In genomic region chr3:32510075-32510724, GRCh38 we compare ENCODE assay signal across 1 cellular context.
TF ChIP-seq lines count a peak whose summit lies in the region.

No MANE protein-coding gene starts in this region.

TF ChIP-seq in K562, 482 proteins besides CTCF, POLR2A, EP300 and RAD21 (continued from another document and continues in another):
- TF ChIP-seq, protein P1, sequence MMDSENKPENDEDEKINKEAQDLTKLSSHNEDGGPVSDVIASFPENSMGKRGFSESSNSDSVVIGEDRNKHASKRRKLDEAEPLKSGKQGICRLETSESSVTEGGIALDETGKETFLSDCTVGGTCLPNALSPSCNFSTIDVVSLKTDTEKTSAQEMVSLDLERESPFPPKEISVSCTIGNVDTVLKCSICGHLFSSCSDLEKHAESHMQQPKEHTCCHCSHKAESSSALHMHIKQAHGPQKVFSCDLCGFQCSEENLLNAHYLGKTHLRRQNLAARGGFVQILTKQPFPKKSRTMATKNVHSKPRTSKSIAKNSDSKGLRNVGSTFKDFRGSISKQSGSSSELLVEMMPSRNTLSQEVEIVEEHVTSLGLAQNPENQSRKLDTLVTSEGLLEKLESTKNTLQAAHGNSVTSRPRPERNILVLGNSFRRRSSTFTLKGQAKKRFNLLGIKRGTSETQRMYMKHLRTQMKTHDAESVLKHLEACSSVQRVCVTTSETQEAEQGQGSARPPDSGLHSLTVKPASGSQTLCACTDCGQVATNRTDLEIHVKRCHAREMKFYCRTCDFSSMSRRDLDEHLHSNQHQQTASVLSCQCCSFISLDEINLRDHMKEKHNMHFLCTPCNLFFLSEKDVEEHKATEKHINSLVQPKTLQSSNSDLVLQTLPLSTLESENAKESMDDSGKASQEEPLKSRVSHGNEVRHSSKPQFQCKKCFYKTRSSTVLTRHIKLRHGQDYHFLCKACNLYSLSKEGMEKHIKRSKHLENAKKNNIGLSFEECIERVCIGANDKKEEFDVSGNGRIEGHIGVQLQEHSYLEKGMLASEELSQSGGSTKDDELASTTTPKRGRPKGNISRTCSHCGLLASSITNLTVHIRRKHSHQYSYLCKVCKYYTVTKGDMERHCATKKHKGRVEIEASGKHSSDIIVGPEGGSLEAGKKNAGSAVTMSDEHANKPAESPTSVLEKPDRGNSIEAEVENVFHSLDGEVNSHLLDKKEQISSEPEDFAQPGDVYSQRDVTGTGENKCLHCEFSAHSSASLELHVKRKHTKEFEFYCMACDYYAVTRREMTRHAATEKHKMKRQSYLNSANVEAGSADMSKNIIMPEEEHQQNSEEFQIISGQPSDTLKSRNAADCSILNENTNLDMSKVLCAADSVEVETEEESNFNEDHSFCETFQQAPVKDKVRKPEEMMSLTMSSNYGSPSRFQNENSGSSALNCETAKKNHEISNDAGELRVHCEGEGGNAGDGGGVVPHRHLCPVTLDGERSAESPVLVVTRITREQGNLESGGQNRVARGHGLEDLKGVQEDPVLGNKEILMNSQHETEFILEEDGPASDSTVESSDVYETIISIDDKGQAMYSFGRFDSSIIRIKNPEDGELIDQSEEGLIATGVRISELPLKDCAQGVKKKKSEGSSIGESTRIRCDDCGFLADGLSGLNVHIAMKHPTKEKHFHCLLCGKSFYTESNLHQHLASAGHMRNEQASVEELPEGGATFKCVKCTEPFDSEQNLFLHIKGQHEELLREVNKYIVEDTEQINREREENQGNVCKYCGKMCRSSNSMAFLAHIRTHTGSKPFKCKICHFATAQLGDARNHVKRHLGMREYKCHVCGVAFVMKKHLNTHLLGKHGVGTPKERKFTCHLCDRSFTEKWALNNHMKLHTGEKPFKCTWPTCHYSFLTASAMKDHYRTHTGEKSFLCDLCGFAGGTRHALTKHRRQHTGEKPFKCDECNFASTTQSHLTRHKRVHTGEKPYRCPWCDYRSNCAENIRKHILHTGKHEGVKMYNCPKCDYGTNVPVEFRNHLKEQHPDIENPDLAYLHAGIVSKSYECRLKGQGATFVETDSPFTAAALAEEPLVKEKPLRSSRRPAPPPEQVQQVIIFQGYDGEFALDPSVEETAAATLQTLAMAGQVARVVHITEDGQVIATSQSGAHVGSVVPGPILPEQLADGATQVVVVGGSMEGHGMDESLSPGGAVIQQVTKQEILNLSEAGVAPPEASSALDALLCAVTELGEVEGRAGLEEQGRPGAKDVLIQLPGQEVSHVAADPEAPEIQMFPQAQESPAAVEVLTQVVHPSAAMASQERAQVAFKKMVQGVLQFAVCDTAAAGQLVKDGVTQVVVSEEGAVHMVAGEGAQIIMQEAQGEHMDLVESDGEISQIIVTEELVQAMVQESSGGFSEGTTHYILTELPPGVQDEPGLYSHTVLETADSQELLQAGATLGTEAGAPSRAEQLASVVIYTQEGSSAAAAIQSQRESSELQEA (IDR thresholded peaks at IDR 0.05; ENCODE audit: low read depth): no peak
- TF ChIP-seq ETV1 (tag; conservative IDR thresholded peaks at IDR 0.05; ENCODE audit: low read depth) (no peak), ZNF232 (CRISPR knock-in tag; IDR thresholded peaks at IDR 0.05) (no peak), HDAC3 (IDR thresholded peaks at IDR 0.05; ENCODE audit: borderline replicate concordance, partially characterized antibody) (no peak), TCF7 (IDR thresholded peaks at IDR 0.05; ENCODE audit: borderline replicate concordance) (no peak), HINFP (tag; conservative IDR thresholded peaks at IDR 0.05; ENCODE audit: low read depth) (no peak), ADNP (tag; IDR thresholded peaks at IDR 0.05) (no peak), ZNF668 (CRISPR knock-in tag; IDR thresholded peaks at IDR 0.05) (no peak), HMGXB4 (CRISPR knock-in tag; IDR thresholded peaks at IDR 0.05) (no peak), JUNB (CRISPR knock-in tag; conservative IDR thresholded peaks at IDR 0.05) (no peak), CBX3 (IDR thresholded peaks at IDR 0.05; ENCODE audit: borderline replicate concordance in 1 of 2, low read length in 2 of 2) (no peak), NR1H2 (CRISPR knock-in tag; IDR thresholded peaks at IDR 0.05) (no peak), BRCA1 (IDR thresholded peaks at IDR 0.05) (no peak), BRCA1 (CRISPR knock-in tag; IDR thresholded peaks at IDR 0.05) (no peak), CBX1 (IDR thresholded peaks at IDR 0.05; ENCODE audit: low read depth) (no peak), PHF8 (IDR thresholded peaks at IDR 0.05; ENCODE audit: borderline replicate concordance, low read length) (no peak), POLR2B (IDR thresholded peaks at IDR 0.05; ENCODE audit: low read depth, partially characterized antibody) (peak; percentile 8), ZNF12 (CRISPR knock-in tag; IDR thresholded peaks at IDR 0.05) (no peak), U2AF1 (optimal IDR thresholded peaks at IDR 0.05; ENCODE audit: low read depth, low read length) (no peak), ETV5 (CRISPR knock-in tag; IDR thresholded peaks at IDR 0.05; ENCODE audit: low read depth) (no peak), ZNF197 (CRISPR knock-in tag; IDR thresholded peaks at IDR 0.05; ENCODE audit: low read depth) (no peak), ATF7 (IDR thresholded peaks at IDR 0.05) (peak; percentile 59), C11orf30 (IDR thresholded peaks at IDR 0.05; ENCODE audit: low read depth) (no peak), ZNF592 (IDR thresholded peaks at IDR 0.05) (no peak), JUND (IDR thresholded peaks at IDR 0.05; ENCODE audit: borderline replicate concordance, low read depth, low read length) (peak; percentile 48; the same call in 1 of the 2 replicates), JUND (tag; IDR thresholded peaks at IDR 0.05; ENCODE audit: borderline replicate concordance, low read depth, low read length) (no peak; the same call in 2 of the 3 replicates), FOXK2 (conservative IDR thresholded peaks at IDR 0.05 in 1 of 2, IDR thresholded peaks at IDR 0.05 in 1 of 2; ENCODE audit: low read depth in 2 of 2) (0 out of 4 replicates have a peak, but pooled peaks of 1 of the 2 experiments have one; percentile 14), CREM (IDR thresholded peaks at IDR 0.05; ENCODE audit: low read depth) (peak; percentile 36; the same call in 1 of the 2 replicates), MCM7 (IDR thresholded peaks at IDR 0.05) (no peak), STAG1 (CRISPR knock-in tag; IDR thresholded peaks at IDR 0.05; ENCODE audit: borderline replicate concordance) (peak; percentile 87; the same call in 1 of the 2 replicates), ILF3 (IDR thresholded peaks at IDR 0.05; ENCODE audit: borderline replicate concordance) (no peak), NR2C2 (CRISPR knock-in tag; IDR thresholded peaks at IDR 0.05) (no peak), NR2C2 (tag; IDR thresholded peaks at IDR 0.05) (no peak), CHCHD3 (CRISPR knock-in tag; IDR thresholded peaks at IDR 0.05) (no peak), PRMT5 (CRISPR knock-in tag; IDR thresholded peaks at IDR 0.05) (no peak), ESRRB (CRISPR knock-in tag; IDR thresholded peaks at IDR 0.05; ENCODE audit: borderline replicate concordance) (no peak), NFXL1 (CRISPR knock-in tag; IDR thresholded peaks at IDR 0.05) (no peak), MTA3 (IDR thresholded peaks at IDR 0.05; ENCODE audit: borderline replicate concordance) (no peak), HIVEP1 (CRISPR knock-in tag; IDR thresholded peaks at IDR 0.05) (no peak), ZNF57 (CRISPR knock-in tag; IDR thresholded peaks at IDR 0.05) (no peak), ZNF584 (CRISPR knock-in tag; IDR thresholded peaks at IDR 0.05; ENCODE audit: low read depth) (no peak)
- TF ChIP-seq, protein P2, sequence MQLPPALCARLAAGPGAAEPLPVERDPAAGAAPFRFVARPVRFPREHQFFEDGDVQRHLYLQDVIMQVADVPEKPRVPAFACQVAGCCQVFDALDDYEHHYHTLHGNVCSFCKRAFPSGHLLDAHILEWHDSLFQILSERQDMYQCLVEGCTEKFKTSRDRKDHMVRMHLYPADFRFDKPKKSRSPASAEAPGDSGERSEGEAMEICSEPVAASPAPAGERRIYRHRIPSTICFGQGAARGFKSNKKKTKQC (CRISPR knock-in tag; IDR thresholded peaks at IDR 0.05): no peak
- TF ChIP-seq, protein P3, sequence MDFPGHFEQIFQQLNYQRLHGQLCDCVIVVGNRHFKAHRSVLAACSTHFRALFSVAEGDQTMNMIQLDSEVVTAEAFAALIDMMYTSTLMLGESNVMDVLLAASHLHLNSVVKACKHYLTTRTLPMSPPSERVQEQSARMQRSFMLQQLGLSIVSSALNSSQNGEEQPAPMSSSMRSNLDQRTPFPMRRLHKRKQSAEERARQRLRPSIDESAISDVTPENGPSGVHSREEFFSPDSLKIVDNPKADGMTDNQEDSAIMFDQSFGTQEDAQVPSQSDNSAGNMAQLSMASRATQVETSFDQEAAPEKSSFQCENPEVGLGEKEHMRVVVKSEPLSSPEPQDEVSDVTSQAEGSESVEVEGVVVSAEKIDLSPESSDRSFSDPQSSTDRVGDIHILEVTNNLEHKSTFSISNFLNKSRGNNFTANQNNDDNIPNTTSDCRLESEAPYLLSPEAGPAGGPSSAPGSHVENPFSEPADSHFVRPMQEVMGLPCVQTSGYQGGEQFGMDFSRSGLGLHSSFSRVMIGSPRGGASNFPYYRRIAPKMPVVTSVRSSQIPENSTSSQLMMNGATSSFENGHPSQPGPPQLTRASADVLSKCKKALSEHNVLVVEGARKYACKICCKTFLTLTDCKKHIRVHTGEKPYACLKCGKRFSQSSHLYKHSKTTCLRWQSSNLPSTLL (IDR thresholded peaks at IDR 0.05): no peak
- TF ChIP-seq, protein P4, sequence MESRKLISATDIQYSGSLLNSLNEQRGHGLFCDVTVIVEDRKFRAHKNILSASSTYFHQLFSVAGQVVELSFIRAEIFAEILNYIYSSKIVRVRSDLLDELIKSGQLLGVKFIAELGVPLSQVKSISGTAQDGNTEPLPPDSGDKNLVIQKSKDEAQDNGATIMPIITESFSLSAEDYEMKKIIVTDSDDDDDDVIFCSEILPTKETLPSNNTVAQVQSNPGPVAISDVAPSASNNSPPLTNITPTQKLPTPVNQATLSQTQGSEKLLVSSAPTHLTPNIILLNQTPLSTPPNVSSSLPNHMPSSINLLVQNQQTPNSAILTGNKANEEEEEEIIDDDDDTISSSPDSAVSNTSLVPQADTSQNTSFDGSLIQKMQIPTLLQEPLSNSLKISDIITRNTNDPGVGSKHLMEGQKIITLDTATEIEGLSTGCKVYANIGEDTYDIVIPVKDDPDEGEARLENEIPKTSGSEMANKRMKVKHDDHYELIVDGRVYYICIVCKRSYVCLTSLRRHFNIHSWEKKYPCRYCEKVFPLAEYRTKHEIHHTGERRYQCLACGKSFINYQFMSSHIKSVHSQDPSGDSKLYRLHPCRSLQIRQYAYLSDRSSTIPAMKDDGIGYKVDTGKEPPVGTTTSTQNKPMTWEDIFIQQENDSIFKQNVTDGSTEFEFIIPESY (CRISPR knock-in tag; IDR thresholded peaks at IDR 0.05): 0 out of 2 replicates have a peak, but pooled peaks have one; percentile 20
